15 cellular contexts compared by ENCODE assay signal in genomic region chr5:175520321-175520720, GRCh38. TPM values are rescaled to one million over a fixed set of nuclear protein-coding genes. Genes with fewer than 3 reads are reported as not detected.
DNase-seq lines count a peak whose midpoint lies in the region; ATAC-seq and TF ChIP-seq lines count a peak whose summit lies in the region.
"Had no signal": no experiment of that assay in that cellular context is flagged by ENCODE, and none has a peak within 500 bp of the region (broad histone marks: within the 10 kb centered on the region; RNA-seq: fewer than 3 reads in every experiment).

No MANE protein-coding gene starts in this region.

- CTCF ChIA-PET in CD4-positive, alpha-beta T cell (lab: Charles Lee), result interaction anchor here (1.1 to 5.3 kb wide), 3 partner anchors 14 to 55 kb away, joined by 3 to 28 read pairs (median 4); no protein-coding TSS in a partner anchor
- CTCF ChIA-PET in activated CD4-positive, alpha-beta T cell treated with anti-CD3 and anti-CD28 coated beads for 36 hours (lab: Charles Lee), result interaction anchor here (0.7 to 5.3 kb wide), 2 partner anchors 14 to 132 kb away, joined by 4 to 24 read pairs; no protein-coding TSS in a partner anchor
- CTCF ChIA-PET in activated naive CD4-positive, alpha-beta T cell treated with anti-CD3 and anti-CD28 coated beads for 36 hours (lab: Charles Lee), result no interaction called here
- CTCF ChIA-PET in RWPE1 (lab: Yijun Ruan, JAX), result interaction anchor here (1.2 kb wide), 1 partner anchor 56 kb away, joined by 5 read pairs; no protein-coding TSS in a partner anchor

- POLR2A ChIA-PET in CD4-positive, alpha-beta T cell (lab: Charles Lee), result interaction anchor here (1.2 to 2.4 kb wide), 4 partner anchors 13 to 177 kb away, joined by 3 to 13 read pairs (median 4); no protein-coding TSS in a partner anchor
- POLR2A ChIA-PET in activated CD4-positive, alpha-beta T cell treated with anti-CD3 and anti-CD28 coated beads for 36 hours (lab: Charles Lee), result interaction anchor here (1.0 to 1.4 kb wide), 3 partner anchors 11 to 132 kb away, joined by 3 to 14 read pairs (median 10); no protein-coding TSS in a partner anchor
- POLR2A ChIA-PET in RWPE1 (lab: Yijun Ruan, JAX; ENCODE audit: low non-redundant PET), result no interaction called here

- peak overlapping the region; percentile 32 for H3K27ac ChIP-seq in CD4-positive, alpha-beta T cell (ENCODE audit: low read depth, low read length)
- H3K27ac ChIP-seq in RWPE1, result no peak overlapping the region

- peak in 5 of 10 experiments; percentile 17 to 43 (median 28) for DNase-seq in CD4-positive, alpha-beta T cell
- DNase-seq in activated CD4-positive, alpha-beta T cell treated with anti-CD3 and anti-CD28 coated beads for 36 hours, result peak; percentile 78
- peak; percentile 82 for DNase-seq in activated naive CD4-positive, alpha-beta T cell treated with anti-CD3 and anti-CD28 coated beads for 36 hours
- DNase-seq in stimulated activated CD4-positive, alpha-beta T cell treated with anti-CD3 and anti-CD28 coated beads, Interleukin-12 subunit alpha, Interleukin-12 subunit beta, amount 100 ng/mL, for 48 hours (ENCODE audit: low read depth in 2 of 3, low spot score in 1 of 3), result peak in 2 of 3 donors; percentile 47 to 49
- DNase-seq in cerebellum (ENCODE audit: low spot score) (no peak), RWPE1 (ENCODE audit: low spot score) (no peak), NCI-H2107 treated with DMSO at 0.1 percent for 48 hours (lab: John Stamatoyannopoulos, UW; ENCODE audit: unreplicated experiment) (no peak)
- DNase-seq: caudate nucleus, DMS79, left colon, NCI-H1092, NCI-H526, retina, RPMI8226 had no signal

- peaks cover 94% of the 10 kb centered on the region for H3K4me1 Mint-ChIP-seq in CD4-positive, alpha-beta T cell (ENCODE audit: low read depth)
- peaks cover 96% of the 10 kb centered on the region for H3K4me1 Mint-ChIP-seq in activated CD4-positive, alpha-beta T cell treated with anti-CD3 and anti-CD28 coated beads for 36 hours
- H3K4me1 Mint-ChIP-seq in activated naive CD4-positive, alpha-beta T cell treated with anti-CD3 and anti-CD28 coated beads for 36 hours (ENCODE audit: low read depth), result peaks cover 84% of the 10 kb centered on the region

- H3K27me3 ChIP-seq in CD4-positive, alpha-beta T cell (ENCODE audit: control insufficient read depth, insufficient read depth, low read length), result no peaks in the 10 kb centered on the region

- peaks cover 2% of the 10 kb centered on the region for H3K9me3 Mint-ChIP-seq in CD4-positive, alpha-beta T cell
- peaks cover 10% of the 10 kb centered on the region for H3K9me3 Mint-ChIP-seq in activated CD4-positive, alpha-beta T cell treated with anti-CD3 and anti-CD28 coated beads for 36 hours (ENCODE audit: low read depth)
- H3K9me3 Mint-ChIP-seq in activated naive CD4-positive, alpha-beta T cell treated with anti-CD3 and anti-CD28 coated beads for 36 hours, result peaks cover 12% of the 10 kb centered on the region

- intact Hi-C loops in CD4-positive, alpha-beta T cell (cut with DNase I, micrococcal nuclease), result loop anchor here in 1 of 2 experiments (2.0 kb wide), 2 partner anchors 14 to 40 kb away; no protein-coding TSS in a partner anchor
- intact Hi-C loops in activated CD4-positive, alpha-beta T cell treated with anti-CD3 and anti-CD28 coated beads for 36 hours (cut with DNase I, micrococcal nuclease), result loop anchor here (2.0 to 5.0 kb wide), 3 partner anchors 26 to 927 kb away; partner anchors contain the start of gene FAF2 (in 1 of the 2)
- intact Hi-C loops in activated naive CD4-positive, alpha-beta T cell treated with anti-CD3 and anti-CD28 coated beads for 36 hours (cut with micrococcal nuclease), result loop anchor here (2.0 to 5.0 kb wide), 2 partner anchors 842 to 1602 kb away; partner anchors contain the start of gene KIAA1191

- H3K27me3 Mint-ChIP-seq in CD4-positive, alpha-beta T cell, result no peaks in the 10 kb centered on the region
- no peaks in the 10 kb centered on the region for H3K27me3 Mint-ChIP-seq in activated CD4-positive, alpha-beta T cell treated with anti-CD3 and anti-CD28 coated beads for 36 hours
- no peaks in the 10 kb centered on the region for H3K27me3 Mint-ChIP-seq in activated naive CD4-positive, alpha-beta T cell treated with anti-CD3 and anti-CD28 coated beads for 36 hours (ENCODE audit: low read depth)

- H3K36me3 Mint-ChIP-seq in CD4-positive, alpha-beta T cell (ENCODE audit: low read depth), result peaks cover 91% of the 10 kb centered on the region
- peaks cover 93% of the 10 kb centered on the region for H3K36me3 Mint-ChIP-seq in activated CD4-positive, alpha-beta T cell treated with anti-CD3 and anti-CD28 coated beads for 36 hours (ENCODE audit: low read depth)
- peaks cover 80% of the 10 kb centered on the region for H3K36me3 Mint-ChIP-seq in activated naive CD4-positive, alpha-beta T cell treated with anti-CD3 and anti-CD28 coated beads for 36 hours (ENCODE audit: low read depth)

- peak; percentile 23 for ATAC-seq in CD4-positive, alpha-beta T cell (ENCODE audit: poor library complexity)
- ATAC-seq in activated CD4-positive, alpha-beta T cell treated with anti-CD3 and anti-CD28 coated beads for 36 hours, result peak; percentile 3
- no peak for ATAC-seq in HG02610 (IDR thresholded peaks at IDR 0.05; ENCODE audit: unreplicated experiment)
- ATAC-seq: left colon had no signal

- TF ChIP-seq CTCF in CD4-positive, alpha-beta T cell (IDR thresholded peaks at IDR 0.05), result no peak
- no peak for TF ChIP-seq CTCF in RWPE1 (conservative IDR thresholded peaks at IDR 0.05; ENCODE audit: low read depth)

- no peaks in the 10 kb centered on the region for H3K9me3 ChIP-seq in CD4-positive, alpha-beta T cell (ENCODE audit: control insufficient read depth, low read length)

- peak overlapping the region; percentile 80 for H3K4me3 Mint-ChIP-seq in CD4-positive, alpha-beta T cell
- peak overlapping the region; percentile 75 for H3K4me3 Mint-ChIP-seq in activated CD4-positive, alpha-beta T cell treated with anti-CD3 and anti-CD28 coated beads for 36 hours
- peak overlapping the region; percentile 91 for H3K4me3 Mint-ChIP-seq in activated naive CD4-positive, alpha-beta T cell treated with anti-CD3 and anti-CD28 coated beads for 36 hours

- H3K27ac Mint-ChIP-seq in CD4-positive, alpha-beta T cell, result peak overlapping the region; percentile 84
- H3K27ac Mint-ChIP-seq in activated CD4-positive, alpha-beta T cell treated with anti-CD3 and anti-CD28 coated beads for 36 hours, result peak overlapping the region; percentile 98
- peak overlapping the region; percentile 99 for H3K27ac Mint-ChIP-seq in activated naive CD4-positive, alpha-beta T cell treated with anti-CD3 and anti-CD28 coated beads for 36 hours

RNA-seq across cellular contexts. Expression of gene SFXN1, which starts 42.0 kb away (rescaled TPM):
- 100 to 1,000 TPM; 133 to 138 TPM for total RNA-seq in CD4-positive, alpha-beta T cell
- 100 to 1,000 TPM; 322 to 433 TPM for total RNA-seq in activated CD4-positive, alpha-beta T cell treated with anti-CD3 and anti-CD28 coated beads for 36 hours
- total RNA-seq in activated naive CD4-positive, alpha-beta T cell treated with anti-CD3 and anti-CD28 coated beads for 36 hours, result 100 to 1,000 TPM; 350 to 358 TPM
- 68.9 TPM for total RNA-seq in cerebellum

Comparison
In these comparisons a context has a peak if more than half of its experiments do, and no peak if none do; other contexts are left out.
1. DNase-seq: peak in activated CD4-positive, alpha-beta T cell treated with anti-CD3 and anti-CD28 coated beads for 36 hours (single experiment), activated naive CD4-positive, alpha-beta T cell treated with anti-CD3 and anti-CD28 coated beads for 36 hours (single experiment) and stimulated activated CD4-positive, alpha-beta T cell treated with anti-CD3 and anti-CD28 coated beads, Interleukin-12 subunit alpha, Interleukin-12 subunit beta, amount 100 ng/mL, for 48 hours (2 of 3); none in cerebellum (single experiment), RWPE1 (single experiment) and NCI-H2107 treated with DMSO at 0.1 percent for 48 hours (single experiment).
2. Peak in every context shown above with its lines, with median percentiles within 50 percentile points of each other: H3K27ac Mint-ChIP-seq and H3K4me3 Mint-ChIP-seq.